ENCODE assay signal across 10 cellular contexts in the genomic region with DNA sequence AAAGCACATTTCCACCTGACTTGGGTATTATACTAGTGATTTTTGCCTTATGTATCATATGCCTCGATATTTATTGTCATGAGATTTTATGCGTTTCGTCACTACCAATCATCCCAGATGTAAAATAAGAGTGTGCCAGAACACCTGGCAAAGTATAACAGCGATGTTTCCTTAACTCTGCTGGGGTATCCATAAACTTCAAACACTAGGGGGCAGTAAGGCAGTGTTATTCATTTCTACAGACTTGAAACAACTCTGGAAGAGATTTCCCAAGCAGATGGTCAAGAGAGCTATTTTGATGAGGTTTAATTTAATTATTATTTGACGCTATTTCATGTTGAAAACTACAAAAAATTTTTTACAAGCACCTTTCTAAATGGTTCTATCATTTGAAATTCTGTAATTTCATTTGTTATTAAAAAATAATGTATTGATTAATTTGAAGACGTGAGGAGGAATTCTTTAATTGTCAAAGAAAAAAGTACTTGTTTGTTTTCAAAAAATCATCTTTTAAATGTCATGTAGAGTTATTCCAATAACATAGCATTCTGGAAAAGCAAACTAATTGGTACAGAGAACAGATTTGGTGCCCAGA.
A peak's percentile ranks its signal among the peaks of the same experiment; 100 is the strongest.
DNase-seq lines count a peak whose midpoint lies in the region; TF ChIP-seq lines count a peak whose summit lies in the region.
"Had no signal": no experiment of that assay in that cellular context is flagged by ENCODE, and none has a peak within 500 bp of the region (broad histone marks: within the 10 kb centered on the region; RNA-seq: fewer than 3 reads in every experiment).

No MANE protein-coding gene starts in this region.

- no peaks in the 10 kb centered on the region for H3K36me3 Mint-ChIP-seq in activated CD4-positive, alpha-beta memory T cell treated with anti-CD3 and anti-CD28 coated beads for 36 hours
- H3K36me3 Mint-ChIP-seq: stimulated activated effector memory CD8-positive, alpha-beta T cell treated with anti-CD3 and anti-CD28 coated beads, Interleukin-12 subunit alpha, Interleukin-12 subunit beta, amount 100 ng/mL, for 72 hours had no signal

- DNase-seq in NAMALWA (ENCODE audit: low spot score) = peak; percentile 63
- DNase-seq in SK-MEL-5 (ENCODE audit: low read depth, low spot score) = peak; percentile 74
- DNase-seq in iris pigment epithelial cell (ENCODE audit: low read depth) = peak; percentile 4
- no peak for DNase-seq in GM19240 (ENCODE audit: insufficient read length, low spot score)
- DNase-seq in NCI-H2227 treated with DMSO at 0.1 percent for 48 hours (lab: John Stamatoyannopoulos, UW) = no peak
- DNase-seq in activated CD4-positive, alpha-beta memory T cell treated with anti-CD3 and anti-CD28 coated beads for 36 hours = no peak
- no peak for DNase-seq in hepatic stellate cell (ENCODE audit: low spot score)
- DNase-seq: occipital lobe had no signal

- in situ Hi-C loops in SK-MEL-5 (cut with HindIII; ENCODE audit: low pct_unique_long_range_greater_than_20kb, low sequenced_read_pairs) = no loop called here

- POLR2A ChIA-PET in activated CD4-positive, alpha-beta memory T cell treated with anti-CD3 and anti-CD28 coated beads for 36 hours (lab: Charles Lee) = no interaction called here

- peaks cover 22% of the 10 kb centered on the region for H3K9me3 Mint-ChIP-seq in activated CD4-positive, alpha-beta memory T cell treated with anti-CD3 and anti-CD28 coated beads for 36 hours

- TF ChIP-seq CTCF in GM12872 (IDR thresholded peaks at IDR 0.05; ENCODE audit: insufficient read depth, low read depth, low read length) = peak; percentile 24; the same call in 1 of the 3 replicates

- no peak overlapping the region for H3K27ac Mint-ChIP-seq in activated CD4-positive, alpha-beta memory T cell treated with anti-CD3 and anti-CD28 coated beads for 36 hours
- H3K27ac Mint-ChIP-seq: stimulated activated effector memory CD8-positive, alpha-beta T cell treated with anti-CD3 and anti-CD28 coated beads, Interleukin-12 subunit alpha, Interleukin-12 subunit beta, amount 100 ng/mL, for 72 hours had no signal

- no peaks in the 10 kb centered on the region for H3K27me3 Mint-ChIP-seq in activated CD4-positive, alpha-beta memory T cell treated with anti-CD3 and anti-CD28 coated beads for 36 hours

- intact Hi-C loops in activated CD4-positive, alpha-beta memory T cell treated with anti-CD3 and anti-CD28 coated beads for 36 hours (cut with micrococcal nuclease) = no loop called here

- H3K4me1 Mint-ChIP-seq in activated CD4-positive, alpha-beta memory T cell treated with anti-CD3 and anti-CD28 coated beads for 36 hours (ENCODE audit: low read depth) = no peaks in the 10 kb centered on the region
- H3K4me1 Mint-ChIP-seq: stimulated activated effector memory CD8-positive, alpha-beta T cell treated with anti-CD3 and anti-CD28 coated beads, Interleukin-12 subunit alpha, Interleukin-12 subunit beta, amount 100 ng/mL, for 72 hours had no signal

- no peak overlapping the region for H3K4me3 Mint-ChIP-seq in activated CD4-positive, alpha-beta memory T cell treated with anti-CD3 and anti-CD28 coated beads for 36 hours
- H3K4me3 Mint-ChIP-seq: stimulated activated effector memory CD8-positive, alpha-beta T cell treated with anti-CD3 and anti-CD28 coated beads, Interleukin-12 subunit alpha, Interleukin-12 subunit beta, amount 100 ng/mL, for 72 hours had no signal

- CTCF ChIA-PET in activated CD4-positive, alpha-beta memory T cell treated with anti-CD3 and anti-CD28 coated beads for 36 hours (lab: Charles Lee) = no interaction called here

Comparison
In these comparisons a context has a peak if more than half of its experiments do, and no peak if none do; other contexts are left out.
1. DNase-seq: peak in NAMALWA (single experiment), SK-MEL-5 (single experiment) and iris pigment epithelial cell (single experiment); none in GM19240 (single experiment), NCI-H2227 treated with DMSO at 0.1 percent for 48 hours (single experiment), activated CD4-positive, alpha-beta memory T cell treated with anti-CD3 and anti-CD28 coated beads for 36 hours (single experiment) and hepatic stellate cell (single experiment).